10 cellular contexts compared by ENCODE assay signal in genomic region chr7:55279080-55279845, GRCh38.
A peak's percentile ranks its signal among the peaks of the same experiment; 100 is the strongest.
DNase-seq lines count a peak whose midpoint lies in the region; ATAC-seq, FAIRE-seq and TF ChIP-seq lines count a peak whose summit lies in the region.
"Had no signal": no experiment of that assay in that cellular context is flagged by ENCODE, and none has a peak within 500 bp of the region (broad histone marks: within the 10 kb centered on the region; RNA-seq: fewer than 3 reads in every experiment).

No MANE protein-coding gene starts in this region.

- no peak overlapping the region for H3K18ac ChIP-seq in neuronal stem cell (ENCODE audit: low read length)

- H3K23ac ChIP-seq in neuronal stem cell (ENCODE audit: low read depth, low read length, poor library complexity) = no peak overlapping the region

- no peak overlapping the region for H2BK120ac ChIP-seq in neuronal stem cell (ENCODE audit: low read depth, low read length)

- no peaks in the 10 kb centered on the region for H3K9me2 ChIP-seq in PC-3 (replicated peaks; ENCODE audit: low read length)

- no peaks in the 10 kb centered on the region for H4K20me1 ChIP-seq in PC-3 (ENCODE audit: low read length)

- H3K36me3 ChIP-seq in PC-3 (ENCODE audit: low read depth, low read length) = no peaks in the 10 kb centered on the region
- H3K36me3 ChIP-seq in neuronal stem cell (replicated peaks in 1 of 2; ENCODE audit: control insufficient read depth in 2 of 2, insufficient read depth in 2 of 2, low read length in 2 of 2) = no peaks in the 10 kb centered on the region

- H3K9me3 ChIP-seq in PC-3 (ENCODE audit: low read length) (no peaks in the 10 kb centered on the region), neuronal stem cell (replicated peaks in 1 of 2; ENCODE audit: control insufficient read depth in 2 of 2, insufficient read depth in 1 of 2, low read depth in 1 of 2, low read length in 2 of 2) (no peaks in the 10 kb centered on the region)

- H3K14ac ChIP-seq in neuronal stem cell (ENCODE audit: low read length) = no peak overlapping the region

- intact Hi-C loops in PC-3 (cut with micrococcal nuclease) = no loop called here

- ATAC-seq in PC-3 = peak; percentile 14; the same call in 1 of the 2 replicates
- ATAC-seq in esophagus mucosa = peak; percentile 13
- ATAC-seq in left lobe of liver = no peak

- peak overlapping the region; percentile 6 for H3K4ac ChIP-seq in neuronal stem cell (ENCODE audit: low read length)

- no peaks in the 10 kb centered on the region for H3K79me1 ChIP-seq in neuronal stem cell (ENCODE audit: low read depth, low read length)

- no CpG with 5 or more reads among the region's 14 CpGs for WGBS in neuronal stem cell (ENCODE audit: extremely low coverage in 2 of 2, insufficient read length in 2 of 2, insufficient replicate concordance in 1 of 2), 2 donors

- DNase-seq in GM20000 (ENCODE audit: low spot score) = peak; percentile 1
- DNase-seq in PC-3 = no peak
- no peak for DNase-seq in neuronal stem cell (ENCODE audit: low spot score)
- no peak for DNase-seq in left lobe of liver (ENCODE audit: low spot score)
- DNase-seq in RCC 7860 (ENCODE audit: low spot score) = no peak
- DNase-seq in NCI-H748 (lab: John Stamatoyannopoulos, UW; ENCODE audit: unreplicated experiment) = no peak

- CTCF ChIA-PET in PC-3 (lab: Charles Lee) = no interaction called here

- H3K79me2 ChIP-seq in PC-3 (ENCODE audit: low read length) = no peaks in the 10 kb centered on the region

- H3K4me2 ChIP-seq in PC-3 (ENCODE audit: low read length) (no peak overlapping the region), neuronal stem cell (ENCODE audit: insufficient read depth, low read length, poor library complexity, severe bottlenecking) (no peak overlapping the region)

- no TSS peak for BruUV-seq in PC-3 (replicated peaks; lab: Mats Ljungman, UMichigan)

- peak overlapping the region; percentile 60 for H2BK12ac ChIP-seq in neuronal stem cell (ENCODE audit: low read length)

- TF ChIP-seq CTCF in GM20000 (IDR thresholded peaks at IDR 0.05; ENCODE audit: extremely low read depth, missing control alignments) (no peak), PC-3 (conservative IDR thresholded peaks at IDR 0.05; ENCODE audit: low read depth, low read length) (no peak)

- no peak overlapping the region for H4K8ac ChIP-seq in neuronal stem cell (ENCODE audit: low read depth, low read length)

- POLR2A ChIA-PET in PC-3 (lab: Charles Lee; ENCODE audit: unreplicated experiment) = no interaction called here

- H3F3A ChIP-seq in PC-3 (ENCODE audit: low read length, unreplicated experiment) = no peaks in the 10 kb centered on the region

- H2BK5ac ChIP-seq in neuronal stem cell (ENCODE audit: low read length) = no peak overlapping the region

- H3K4me3 ChIP-seq in PC-3 (ENCODE audit: low read length) (no peak overlapping the region), neuronal stem cell (ENCODE audit: low read length in 2 of 2) (no peak overlapping the region)
- H3K4me3 ChIP-seq: GM23248, SK-N-MC had no signal

- FAIRE-seq in RCC 7860 (lab: Jason Lieb, UNC) = no peak

- H2BK15ac ChIP-seq in neuronal stem cell (ENCODE audit: low read length) = peak overlapping the region; percentile 39

- no peak overlapping the region for H4K91ac ChIP-seq in neuronal stem cell (ENCODE audit: low read depth, low read length, poor library complexity)

- H3K27ac ChIP-seq in PC-3 (ENCODE audit: low read length) = no peak overlapping the region
- H3K27ac ChIP-seq in neuronal stem cell (replicated peaks; ENCODE audit: low read length) = no peak overlapping the region
- H3K27ac ChIP-seq: GM23248, HL-60, SK-N-MC had no signal

- no peak overlapping the region for H3K9ac ChIP-seq in PC-3 (ENCODE audit: low read length)
- no peak overlapping the region for H3K9ac ChIP-seq in neuronal stem cell (ENCODE audit: low read depth, low read length, poor library complexity)
- H3K9ac ChIP-seq: GM23248 had no signal

- H3K4me1 ChIP-seq in PC-3 (ENCODE audit: insufficient read depth, low read length) = no peaks in the 10 kb centered on the region
- H3K4me1 ChIP-seq in neuronal stem cell (ENCODE audit: control insufficient read depth in 2 of 2, insufficient read depth in 1 of 2, low read depth in 1 of 2, low read length in 2 of 2) = no peaks in the 10 kb centered on the region

- peak overlapping the region; percentile 42 for H2AK5ac ChIP-seq in neuronal stem cell (ENCODE audit: low read depth, low read length)

- H2AFZ ChIP-seq in PC-3 (ENCODE audit: low read length) = peak overlapping the region; percentile 50
- H2AFZ ChIP-seq in neuronal stem cell (ENCODE audit: low read length) = no peak overlapping the region
- H2AFZ ChIP-seq: GM23248 had no signal

- no peaks in the 10 kb centered on the region for H3K27me3 ChIP-seq in PC-3 (ENCODE audit: low read length)
- peaks cover 0 to 16% (median 0%) of the 10 kb centered on the region in 3 experiments for H3K27me3 ChIP-seq in neuronal stem cell (ENCODE audit: control insufficient read depth in 3 of 3, insufficient read depth in 3 of 3, low read depth in 1 of 3, low read length in 3 of 3)
